ENCODE assay signal across 1 cellular context in genomic region chr9:36325081-36325828, GRCh38.
TF ChIP-seq lines count a peak whose summit lies in the region.

No MANE protein-coding gene starts in this region.

TF ChIP-seq in IMR-90, 13 proteins besides CTCF, POLR2A, EP300 and RAD21 (continued from another document):
- no peak for TF ChIP-seq MAZ (IDR thresholded peaks at IDR 0.05; ENCODE audit: borderline replicate concordance, low read depth, low read length)
- no peak for TF ChIP-seq BHLHE40 (IDR thresholded peaks at IDR 0.05; ENCODE audit: low read depth, low read length)
- no peak for TF ChIP-seq SMC3 (IDR thresholded peaks at IDR 0.05; ENCODE audit: low read depth, low read length)
